9 cellular contexts compared by ENCODE assay signal in the genomic region with DNA sequence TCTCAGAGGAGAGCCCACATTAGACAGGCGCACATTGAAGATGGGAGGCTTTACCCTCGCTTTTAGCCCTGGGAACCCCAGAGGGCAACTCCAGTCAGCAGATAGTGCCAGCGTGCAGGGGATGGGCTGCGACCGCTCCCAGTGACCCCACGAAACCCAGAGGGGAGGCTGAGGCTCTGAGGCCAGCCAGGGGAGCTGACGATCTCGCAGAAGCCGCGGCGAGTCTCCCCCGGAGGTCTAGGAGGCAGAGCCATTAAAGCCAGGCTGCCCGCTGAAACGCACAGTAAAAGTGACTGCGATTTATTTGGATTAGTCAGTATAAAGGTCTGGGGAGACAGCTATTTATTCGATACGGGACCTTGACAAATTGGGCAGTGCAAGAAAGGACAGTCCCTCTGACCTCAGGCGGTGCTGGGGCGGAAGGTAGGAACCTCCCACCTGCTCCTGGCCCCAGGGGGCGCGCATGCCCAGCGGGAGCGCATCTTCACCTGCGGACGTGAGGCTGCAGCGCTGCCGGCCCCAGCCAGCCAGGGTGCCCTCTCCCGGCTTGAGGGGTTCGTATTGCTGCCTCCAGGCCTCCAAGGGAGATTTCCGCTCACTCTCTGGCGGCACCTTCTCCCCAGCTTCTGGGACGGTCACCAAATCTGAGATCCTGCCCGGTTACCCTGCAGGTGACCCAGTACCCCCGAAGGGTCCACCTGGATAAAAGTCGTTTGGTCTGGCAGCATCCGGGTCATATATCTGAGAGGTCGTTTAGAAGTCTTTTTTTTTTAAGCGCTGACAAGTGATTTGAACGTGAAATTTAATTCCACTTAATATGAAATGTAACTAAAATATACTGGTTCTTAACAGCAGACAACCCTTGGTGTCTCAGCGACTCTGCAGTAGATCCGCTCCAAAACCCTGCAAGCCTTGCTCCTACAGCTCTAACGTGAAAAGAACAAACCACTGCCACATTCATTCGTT. TPM values are rescaled to one million over a fixed set of nuclear protein-coding genes. Genes with fewer than 3 reads are reported as not detected.
DNase-seq lines count a peak whose midpoint lies in the region; ATAC-seq, FAIRE-seq and TF ChIP-seq lines count a peak whose summit lies in the region.
"Had no signal": no experiment of that assay in that cellular context is flagged by ENCODE, and none has a peak within 500 bp of the region (broad histone marks: within the 10 kb centered on the region; RNA-seq: fewer than 3 reads in every experiment).

No MANE protein-coding gene starts in this region.

- no peak for TF ChIP-seq EP300 in K562 (IDR thresholded peaks at IDR 0.05; ENCODE audit: low read length)

- no peak overlapping the region for H2AFZ ChIP-seq in GM23248
- H2AFZ ChIP-seq in K562 (ENCODE audit: low read depth, low read length): no peak overlapping the region

- H3K27me3 ChIP-seq in GM23248 (replicated peaks; ENCODE audit: insufficient read depth) (peaks cover 50% of the 10 kb centered on the region), K562 (ENCODE audit: control insufficient read depth in 2 of 2, insufficient read depth in 2 of 2, low read length in 2 of 2) (peaks cover 12 to 19% of the 10 kb centered on the region in 2 experiments)

- CTCF ChIA-PET in K562 (lab: Yijun Ruan, JAX; ENCODE audit: low intra/inter-chr PET ratio): no interaction called here

- POLR2A ChIA-PET in K562 (lab: Yijun Ruan, JAX): interaction anchor here (0.8 kb wide), 1 partner anchor 1921 kb away, joined by 3 read pairs; no protein-coding TSS in a partner anchor

- intact Hi-C loops in K562 (cut with micrococcal nuclease): no loop called here

- no peaks in the 10 kb centered on the region for H3K9me1 ChIP-seq in K562 (ENCODE audit: control insufficient read depth, insufficient read depth, low read length)

- peak; percentile 83 for ATAC-seq in K562
- ATAC-seq in HG03196 (IDR thresholded peaks at IDR 0.05; ENCODE audit: unreplicated experiment): no peak
- no peak for ATAC-seq in HG02588 (IDR thresholded peaks at IDR 0.05; ENCODE audit: unreplicated experiment)

- H3K4me3 ChIP-seq in GM23248 (no peak overlapping the region), K562 (no peak overlapping the region)

- WGBS in GM23248 (ENCODE audit: low coverage in 1 of 2, low lambda C conversion rate in 2 of 2, missing lambda C conversion rate in 2 of 2), 2 experiments: 17% methylated on average over 42 to 43 of the region's 43 CpGs
- WGBS in K562 (ENCODE audit: insufficient coverage, low coverage, missing lambda C conversion rate): 1% methylated on average over 42 of the region's 43 CpGs

- TF ChIP-seq CTCF in 22Rv1 (IDR thresholded peaks at IDR 0.05): peak; percentile 47
- no peak for TF ChIP-seq CTCF in K562 (IDR thresholded peaks at IDR 0.05 in 2 of 3, conservative IDR thresholded peaks at IDR 0.05 in 1 of 3; ENCODE audit: insufficient read depth in 2 of 3, low read depth in 1 of 3, low read length in 3 of 3)

- no peaks in the 10 kb centered on the region for H4K20me1 ChIP-seq in GM23248 (ENCODE audit: insufficient read depth)
- H4K20me1 ChIP-seq in K562 (replicated peaks; ENCODE audit: control insufficient read depth, insufficient read depth, low read length): no peaks in the 10 kb centered on the region

- H3K4me2 ChIP-seq in GM23248 (ENCODE audit: unreplicated experiment) (no peak overlapping the region), K562 (ENCODE audit: insufficient read depth, low read length) (no peak overlapping the region)

- BruUV-seq in K562 (replicated peaks; lab: Mats Ljungman, UMichigan): no TSS peak

- DNase-seq in GM23248 (peak; percentile 27), K562 (ENCODE audit: extremely low read depth in 1 of 4, low spot score in 3 of 4) (peak in 2 of 4 experiments; percentile 10), kidney tubule cell (ENCODE audit: low spot score) (peak; percentile 24), erythroblast (lab: John Stamatoyannopoulos, UW) (no peak), SK-N-DZ (ENCODE audit: low spot score) (no peak)

- H3K27ac ChIP-seq in 22Rv1 (no peak overlapping the region), GM23248 (no peak overlapping the region), K562 (ENCODE audit: extremely low read depth, low read depth, low read length) (no peak overlapping the region)

- FAIRE-seq in K562 (lab: Jason Lieb, UNC): no peak

- no peaks in the 10 kb centered on the region for H3F3A ChIP-seq in GM23248 (ENCODE audit: insufficient read depth)

- no peaks in the 10 kb centered on the region for H3K36me3 ChIP-seq in GM23248 (ENCODE audit: low read depth)
- H3K36me3 ChIP-seq in K562 (ENCODE audit: control insufficient read depth, insufficient read depth, low read length): no peaks in the 10 kb centered on the region

- H3K79me2 ChIP-seq in GM23248 (ENCODE audit: insufficient read depth) (no peaks in the 10 kb centered on the region), K562 (ENCODE audit: control insufficient read depth, insufficient read depth, low read length) (no peaks in the 10 kb centered on the region)

- in situ Hi-C loops in GM23248 (cut with MboI): no loop called here
- in situ Hi-C loops in K562 (cut with MboI): no loop called here

- TF ChIP-seq RAD21 in K562 (CRISPR knock-in tag; conservative IDR thresholded peaks at IDR 0.05 in 1 of 2, IDR thresholded peaks at IDR 0.05 in 1 of 2): no peak

- no peaks in the 10 kb centered on the region for H3K4me1 ChIP-seq in GM23248 (ENCODE audit: insufficient read depth)
- H3K4me1 ChIP-seq in K562 (replicated peaks in 1 of 2; ENCODE audit: control insufficient read depth in 2 of 2, insufficient read depth in 2 of 2, low read length in 2 of 2): peaks cover 0 to 8% of the 10 kb centered on the region in 2 experiments; a peak in 2 of 5 replicates

- H3K9me3 ChIP-seq in GM23248 (ENCODE audit: low read depth) (no peaks in the 10 kb centered on the region), K562 (replicated peaks; ENCODE audit: control insufficient read depth, insufficient read depth, low read depth, low read length) (no peaks in the 10 kb centered on the region)

- H3K9ac ChIP-seq in GM23248 (no peak overlapping the region), K562 (ENCODE audit: insufficient read depth in 1 of 2, low read depth in 2 of 2, low read length in 2 of 2) (no peak overlapping the region)

- no peaks in the 10 kb centered on the region for H3K9me2 ChIP-seq in GM23248 (ENCODE audit: insufficient read depth)

- TF ChIP-seq POLR2A in K562 (conservative IDR thresholded peaks at IDR 0.05) (no peak), erythroblast (IDR thresholded peaks at IDR 0.05; ENCODE audit: low read length) (no peak)

TF ChIP-seq in K562, 482 proteins besides CTCF, POLR2A, EP300 and RAD21:
- TF ChIP-seq FUS (optimal IDR thresholded peaks at IDR 0.05; ENCODE audit: low read depth, low read length) (no peak), NRF1 (conservative IDR thresholded peaks at IDR 0.05 in 1 of 2, IDR thresholded peaks at IDR 0.05 in 1 of 2) (peak; percentile 56 to 68), CBX2 (IDR thresholded peaks at IDR 0.05; ENCODE audit: insufficient read depth, low read length, poor library complexity, severe bottlenecking) (peak; percentile 77), CBX8 (IDR thresholded peaks at IDR 0.05; ENCODE audit: borderline replicate concordance, extremely low read depth, low read depth, low read length, poor library complexity, severe bottlenecking) (peak; percentile 41)
- TF ChIP-seq, protein P1, sequence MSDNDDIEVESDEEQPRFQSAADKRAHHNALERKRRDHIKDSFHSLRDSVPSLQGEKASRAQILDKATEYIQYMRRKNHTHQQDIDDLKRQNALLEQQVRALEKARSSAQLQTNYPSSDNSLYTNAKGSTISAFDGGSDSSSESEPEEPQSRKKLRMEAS (CRISPR knock-in tag; IDR thresholded peaks at IDR 0.05): no peak

RNA-seq across cellular contexts. Expression of a gene that starts 34.0 kb away (rescaled TPM):
- 2.4 and 4.1 TPM in 2 replicates for total RNA-seq in GM23248 (2014; rRNA removed; shearing (Covaris generic))
- polyA plus RNA-seq in GM23248 (2016; fragmentation: Nextera tagmentation; extraction: Ambion mirVana) (3.8 and 4.0 TPM in 2 replicates), K562 (2011; rRNA removed) (not detected in 2 replicates), K562 (2014; fragmentation: Illumina TruSeq; extraction: Trizol) (not detected in 2 replicates), K562 (2014; fragmentation: Nextera tagmentation; extraction: Ambion mirVana) (not detected), K562 (2014; rRNA removed) (not detected in 2 replicates)
- not detected in 2 replicates for total RNA-seq in K562 (2011; cell fraction: chromatin; rRNA removed; ENCODE audit: low replicate concordance)
- total RNA-seq in K562 (2011; cell fraction: nucleolus; rRNA removed): not detected in 2 replicates
- total RNA-seq in K562 (2011; cell fraction: nucleoplasm; rRNA removed): not detected in 2 replicates
- total RNA-seq in K562 (2014; rRNA removed) (not detected in 2 replicates), K562 (2014; rRNA removed; fragmentation: Illumina TruSeq; extraction: Trizol) (not detected in 2 replicates), K562 (2015; rRNA removed; fragmentation: Illumina TruSeq; extraction: Trizol) (not detected in 2 replicates), K562 (2021) (not detected in 2 replicates)
- not detected in 2 replicates for polyA plus RNA-seq in K562 (2011; cell fraction: cytosol; rRNA removed)
- not detected in 2 replicates for polyA plus RNA-seq in K562 (2011; cell fraction: nucleus; rRNA removed)
- not detected in 2 replicates for polyA plus RNA-seq in K562 (2012)
- polyA minus RNA-seq in K562 (2011; rRNA and poly(A)+ RNA removed): not detected in 2 replicates
- not detected in 2 replicates for polyA minus RNA-seq in K562 (2011; cell fraction: cytosol; rRNA and poly(A)+ RNA removed)
- polyA minus RNA-seq in K562 (2011; cell fraction: nucleus; rRNA and poly(A)+ RNA removed): not detected in 2 replicates
- polyA plus RNA-seq in SK-N-DZ (2014; cell fraction: cytosol; rRNA removed): not detected in 2 replicates
- not detected in 2 replicates for polyA plus RNA-seq in SK-N-DZ (2014; cell fraction: nucleus; rRNA removed)
- total RNA-seq: dermis microvascular lymphatic vessel endothelial cell had no signal

Comparison
In these comparisons a context has a peak if more than half of its experiments do, and no peak if none do; other contexts are left out.
1. DNase-seq: peak in GM23248 (single experiment) and kidney tubule cell (single experiment); none in erythroblast (0 of 2) and SK-N-DZ (single experiment).